ENCODE assay signal across 11 cellular contexts in genomic region chr9:129598089-129598596, GRCh38. TPM values are rescaled to one million over a fixed set of nuclear protein-coding genes. Genes with fewer than 3 reads are reported as not detected.
A peak's percentile ranks its signal among the peaks of the same experiment; 100 is the strongest.
DNase-seq lines count a peak whose midpoint lies in the region; ATAC-seq, FAIRE-seq and TF ChIP-seq lines count a peak whose summit lies in the region.
"Had no signal": no experiment of that assay in that cellular context is flagged by ENCODE, and none has a peak within 500 bp of the region (broad histone marks: within the 10 kb centered on the region; RNA-seq: fewer than 3 reads in every experiment).

No MANE protein-coding gene starts in this region.

- H3K23ac ChIP-seq in H9 (ENCODE audit: insufficient read length, low read depth, low read length) = no peak overlapping the region

- H4K8ac ChIP-seq in H9 (replicated peaks; ENCODE audit: insufficient read length, low read depth, low read length) = no peak overlapping the region

- H3K4ac ChIP-seq in H9 (ENCODE audit: low read depth, low read length) = no peak overlapping the region

- H3K18ac ChIP-seq in H9 (ENCODE audit: insufficient read length, low read depth, low read length) = peak overlapping the region; percentile 28

- H4K20me1 ChIP-seq in H9 (ENCODE audit: control insufficient read depth, insufficient read depth, insufficient read length) = no peaks in the 10 kb centered on the region

- H3K9me3 ChIP-seq in H9 (ENCODE audit: control insufficient read depth, low read depth, low read length) (no peaks in the 10 kb centered on the region), iPS DF 6.9 (ENCODE audit: control insufficient read depth, insufficient read depth, low read length) (no peaks in the 10 kb centered on the region), skeletal muscle satellite cell (replicated peaks; ENCODE audit: low read length) (no peaks in the 10 kb centered on the region)

- H3K36me3 ChIP-seq in iPS DF 6.9 (ENCODE audit: control insufficient read depth, insufficient read depth, low read length) (no peaks in the 10 kb centered on the region; the same call in 1 of the 2 replicates), skeletal muscle satellite cell (ENCODE audit: insufficient read depth, low read length) (no peaks in the 10 kb centered on the region)

- no peak overlapping the region for H3T11ph ChIP-seq in H9 (ENCODE audit: low read length)

- no CpG with 5 or more reads among the region's 14 CpGs for WGBS in H9 (ENCODE audit: extremely low coverage, insufficient read length, low lambda C conversion rate)
- no CpG with 5 or more reads among the region's 14 CpGs for WGBS in iPS DF 6.9 (ENCODE audit: insufficient coverage, insufficient read length)

- peak overlapping the region; percentile 54 for H3K4me2 ChIP-seq in H9 (ENCODE audit: insufficient read depth, insufficient read length, low read length)
- H3K4me2 ChIP-seq in skeletal muscle satellite cell (ENCODE audit: low read length) = peak overlapping the region; percentile 91

- peaks cover 29 to 43% of the 10 kb centered on the region in 2 experiments for H3K4me1 Mint-ChIP-seq in H9
- peaks cover 12% of the 10 kb centered on the region for H3K4me1 Mint-ChIP-seq in activated T-helper 17 cell treated with anti-CD3 and anti-CD28 coated beads, Interleukin-2, amount 50 U/mL, for 72 hours

- H3K27me3 ChIP-seq in H9 (ENCODE audit: insufficient read depth, low read length) = peaks cover 4% of the 10 kb centered on the region; the same call in 1 of the 2 replicates
- peaks cover 1% of the 10 kb centered on the region; the same call in 1 of the 2 replicates for H3K27me3 ChIP-seq in iPS DF 6.9 (ENCODE audit: control insufficient read depth, insufficient read depth, low read length)
- no peaks in the 10 kb centered on the region for H3K27me3 ChIP-seq in skeletal muscle satellite cell (ENCODE audit: control insufficient read depth, insufficient read depth, low read length)

- H3K4me3 Mint-ChIP-seq in H9 = peak overlapping the region; percentile 47 to 71
- peak overlapping the region; percentile 73 for H3K4me3 Mint-ChIP-seq in activated T-helper 17 cell treated with anti-CD3 and anti-CD28 coated beads, Interleukin-2, amount 50 U/mL, for 72 hours

- no peak for ATAC-seq in activated T-helper 17 cell treated with anti-CD3 and anti-CD28 coated beads, Interleukin-2, amount 50 U/mL, for 72 hours (replicated peaks)
- ATAC-seq in GM18519 (IDR thresholded peaks at IDR 0.05; ENCODE audit: low FRiP score, unreplicated experiment) = no peak

- no peak overlapping the region for H2BK15ac ChIP-seq in H9 (ENCODE audit: low read depth, low read length)

- peaks cover 45% of the 10 kb centered on the region for H3K27me3 Mint-ChIP-seq in H9 (ENCODE audit: low read depth)
- no peaks in the 10 kb centered on the region for H3K27me3 Mint-ChIP-seq in activated T-helper 17 cell treated with anti-CD3 and anti-CD28 coated beads, Interleukin-2, amount 50 U/mL, for 72 hours

- H3K27ac ChIP-seq in H9 (ENCODE audit: insufficient read length, low read depth, low read length) (no peak overlapping the region), iPS DF 6.9 (ENCODE audit: low read length) (no peak overlapping the region)

- no peaks in the 10 kb centered on the region for H3K79me1 ChIP-seq in H9 (ENCODE audit: insufficient read depth, low read depth, low read length, poor library complexity, severe bottlenecking)

- TF ChIP-seq CTCF in H9 (conservative IDR thresholded peaks at IDR 0.05) = no peak

- H3K27ac Mint-ChIP-seq in H9 = no peak overlapping the region; a peak in 1 of 7 replicates
- H3K27ac Mint-ChIP-seq in activated T-helper 17 cell treated with anti-CD3 and anti-CD28 coated beads, Interleukin-2, amount 50 U/mL, for 72 hours = peak overlapping the region; percentile 74

- no peak overlapping the region for H4K5ac ChIP-seq in H9 (ENCODE audit: insufficient read length, low read depth, low read length)

- H2BK12ac ChIP-seq in H9 (ENCODE audit: insufficient read length, low read depth, low read length) = no peak overlapping the region

- no peak overlapping the region for H2AK5ac ChIP-seq in H9 (ENCODE audit: insufficient read length, low read length)

- H3K23me2 ChIP-seq in H9 (ENCODE audit: insufficient read length, low read depth, low read length, poor library complexity, severe bottlenecking) = peaks cover 12% of the 10 kb centered on the region

- H3K79me2 ChIP-seq in H9 (ENCODE audit: insufficient read depth, low read length) = no peaks in the 10 kb centered on the region

- no peak overlapping the region for H4K91ac ChIP-seq in H9 (ENCODE audit: insufficient read length, low read depth, low read length)

- peaks cover 5% of the 10 kb centered on the region; the same call in 1 of the 2 replicates for H3K4me1 ChIP-seq in H9 (ENCODE audit: insufficient read depth, low read length)
- peaks cover 10% of the 10 kb centered on the region; the same call in 1 of the 2 replicates for H3K4me1 ChIP-seq in iPS DF 6.9 (ENCODE audit: control insufficient read depth, insufficient read depth, low read length)
- H3K4me1 ChIP-seq in skeletal muscle satellite cell (ENCODE audit: control insufficient read depth, insufficient read depth, low read length) = peaks cover 31% of the 10 kb centered on the region

- FAIRE-seq in urothelium cell line (lab: Jason Lieb, UNC) = no peak
- FAIRE-seq: colon had no signal

- no peaks in the 10 kb centered on the region; a peak in 1 of 5 replicates for H3K9me3 Mint-ChIP-seq in H9
- no peaks in the 10 kb centered on the region for H3K9me3 Mint-ChIP-seq in activated T-helper 17 cell treated with anti-CD3 and anti-CD28 coated beads, Interleukin-2, amount 50 U/mL, for 72 hours

- H2BK20ac ChIP-seq in H9 (ENCODE audit: low read depth, low read length, poor library complexity, severe bottlenecking) = no peak overlapping the region

- no peak overlapping the region for H2AFZ ChIP-seq in H9 (ENCODE audit: low read length)

- no peak overlapping the region for H2BK5ac ChIP-seq in H9 (ENCODE audit: insufficient read length, low read length)

- peak overlapping the region; percentile 86; the same call in 1 of the 2 replicates for H3K4me3 ChIP-seq in iPS DF 6.9 (ENCODE audit: low read length)
- no peak overlapping the region for H3K4me3 ChIP-seq in skeletal muscle satellite cell (ENCODE audit: low read length)

- no peak overlapping the region for H3K56ac ChIP-seq in H9 (ENCODE audit: insufficient read length, low read depth, low read length)

- H3K14ac ChIP-seq in H9 (ENCODE audit: insufficient read depth, low read length) = peak overlapping the region; percentile 60; the same call in 1 of the 2 replicates

- H3K9ac ChIP-seq in H9 (ENCODE audit: extremely low read depth, insufficient read length, low read length) (no peak overlapping the region), skeletal muscle satellite cell (ENCODE audit: low read depth, low read length) (no peak overlapping the region)

- H2BK120ac ChIP-seq in H9 (ENCODE audit: low read depth, low read length, poor library complexity, severe bottlenecking) = no peak overlapping the region

- H3K36me3 Mint-ChIP-seq in H9 (ENCODE audit: insufficient read depth in 1 of 3, low read depth in 3 of 3) = no peaks in the 10 kb centered on the region
- H3K36me3 Mint-ChIP-seq in activated T-helper 17 cell treated with anti-CD3 and anti-CD28 coated beads, Interleukin-2, amount 50 U/mL, for 72 hours (ENCODE audit: low read depth) = no peaks in the 10 kb centered on the region

- no peak for DNase-seq in H9
- no peak for DNase-seq in iPS DF 6.9 (ENCODE audit: low read depth, low spot score)
- no peak for DNase-seq in NCI-H2081 treated with DMSO at 0.1 percent for 48 hours (lab: John Stamatoyannopoulos, UW)
- DNase-seq in urothelium cell line (ENCODE audit: low spot score) = no peak
- no peak for DNase-seq in GOT3 (lab: John Stamatoyannopoulos, UW)

RNA-seq across cellular contexts. Expression of gene C9orf50, which starts 22.8 kb away (rescaled TPM):
- total RNA-seq in H9 (2021) = not detected in 2 replicates
- not detected for total RNA-seq in activated T-helper 17 cell treated with anti-CD3 and anti-CD28 coated beads, Interleukin-2, amount 50 U/mL, for 72 hours
- not detected in 2 replicates for total RNA-seq in skeletal muscle satellite cell (2012; rRNA removed)
- total RNA-seq: posterior vena cava; T-helper 1 cell treated with Interleukin-12 subunit alpha and Interleukin-12 subunit beta and Interleukin-4 antibody, amounts not matched to agents 30 ng/mL and 1 ng/mL, for 36 hours had no signal

RNA-seq across cellular contexts. Expression of gene NTMT1, which starts 27.8 kb away (rescaled TPM):
- 57.9 and 63.3 TPM in 2 replicates for total RNA-seq in H9 (2021)
- total RNA-seq in activated T-helper 17 cell treated with anti-CD3 and anti-CD28 coated beads, Interleukin-2, amount 50 U/mL, for 72 hours = 10 to 100 TPM; 27.2 to 61.1 TPM
- 26.4 and 41.9 TPM in 2 replicates for total RNA-seq in skeletal muscle satellite cell (2012; rRNA removed)

RNA-seq across cellular contexts. Expression of gene ASB6, which starts 43.8 kb away (rescaled TPM):
- 21.0 and 21.6 TPM in 2 replicates for total RNA-seq in H9 (2021)
- 10 to 100 TPM; 12.3 to 26.4 TPM for total RNA-seq in activated T-helper 17 cell treated with anti-CD3 and anti-CD28 coated beads, Interleukin-2, amount 50 U/mL, for 72 hours
- 17.7 and 19.0 TPM in 2 replicates for total RNA-seq in skeletal muscle satellite cell (2012; rRNA removed)
